13 cellular contexts compared by ENCODE assay signal in the genomic region with DNA sequence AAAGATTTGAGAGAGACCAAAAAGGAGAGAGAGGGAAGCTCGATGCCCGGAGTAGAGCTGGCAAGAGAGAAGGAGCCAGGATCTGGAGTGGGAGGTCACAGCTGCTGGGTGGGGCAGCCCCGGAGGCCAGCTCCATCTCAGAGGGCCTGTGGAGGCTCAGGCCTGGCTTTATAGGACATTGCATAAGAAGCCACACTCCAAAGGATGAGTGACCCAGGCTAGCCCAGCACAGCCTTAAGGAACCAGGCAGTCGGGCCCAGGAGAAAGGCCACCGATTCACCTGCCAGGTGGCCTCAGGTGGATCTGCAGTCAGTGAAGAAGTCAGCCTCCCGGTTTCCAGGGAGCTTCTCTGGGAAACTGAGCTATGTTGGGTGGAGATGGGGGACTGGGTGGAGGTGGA. TPM values are rescaled to one million over a fixed set of nuclear protein-coding genes. Genes with fewer than 3 reads are reported as not detected.
A peak's percentile ranks its signal among the peaks of the same experiment; 100 is the strongest.
DNase-seq lines count a peak whose midpoint lies in the region; ATAC-seq, FAIRE-seq and TF ChIP-seq lines count a peak whose summit lies in the region.
"Had no signal": no experiment of that assay in that cellular context is flagged by ENCODE, and none has a peak within 500 bp of the region (broad histone marks: within the 10 kb centered on the region; RNA-seq: fewer than 3 reads in every experiment).

No MANE protein-coding gene starts in this region.

- peak overlapping the region; percentile 79 for H3K4me2 ChIP-seq in endothelial cell of umbilical vein (ENCODE audit: insufficient read depth, low read length)

- TF ChIP-seq CTCF in endothelial cell of umbilical vein (IDR thresholded peaks at IDR 0.05; ENCODE audit: extremely low read depth in 1 of 2, insufficient read depth in 1 of 2, low read depth in 1 of 2, low read length in 2 of 2): no peak
- TF ChIP-seq CTCF in lung (IDR thresholded peaks at IDR 0.05; ENCODE audit: control extremely low read depth, extremely low read depth): no peak
- TF ChIP-seq CTCF in suprapubic skin (IDR thresholded peaks at IDR 0.05): no peak

- intact Hi-C loops in endothelial cell of umbilical vein (cut with micrococcal nuclease): loop anchor here (5.0 kb wide), 1 partner anchor 76 kb away; no protein-coding TSS in a partner anchor

- dilution Hi-C loops in endothelial cell of umbilical vein (cut with MboI; ENCODE audit: extremely low pct_ligation_motif_present, low sequenced_read_pairs): no loop called here

- H3K9ac ChIP-seq in endothelial cell of umbilical vein (replicated peaks; ENCODE audit: extremely low read depth, insufficient read depth, low read length): no peak overlapping the region

- DNase-seq in NCI-H1694 (lab: John Stamatoyannopoulos, UW) (peak; percentile 8), endothelial cell of umbilical vein (ENCODE audit: low read depth, low spot score) (no peak), lung (ENCODE audit: low spot score) (no peak), suprapubic skin (ENCODE audit: low spot score in 2 of 2) (peak; percentile 85 to 86), HTR-8/SVneo (ENCODE audit: insufficient read length, low spot score) (no peak), cerebellum (ENCODE audit: low spot score) (no peak)
- no peak for DNase-seq in NK-92 treated with Interleukin-12 subunit alpha and Interleukin-12 subunit beta, amount 100 ng/mL, for 24 hours (lab: John Stamatoyannopoulos, UW)
- DNase-seq in stimulated activated naive CD4-positive, alpha-beta T cell (lab: John Stamatoyannopoulos, UW): no peak
- DNase-seq: activated naive CD4-positive, alpha-beta T cell treated with anti-CD3 and anti-CD28 coated beads for 36 hours; NCI-H524 had no signal

- TF ChIP-seq EP300 in suprapubic skin (IDR thresholded peaks at IDR 0.05): no peak

- H3K9me1 ChIP-seq in endothelial cell of umbilical vein (replicated peaks; ENCODE audit: control insufficient read depth, extremely low read depth, insufficient read depth, low read length): no peaks in the 10 kb centered on the region

- peak overlapping the region in 1 of 3 experiments; percentile 58 for H3K4me3 ChIP-seq in endothelial cell of umbilical vein (replicated peaks in 1 of 3; ENCODE audit: insufficient read depth in 1 of 3, low read depth in 1 of 3, low read length in 3 of 3)
- no peak overlapping the region for H3K4me3 ChIP-seq in lung
- H3K4me3 ChIP-seq in suprapubic skin: peak overlapping the region; percentile 52

- BruUV-seq in endothelial cell of umbilical vein (replicated peaks; lab: Mats Ljungman, UMichigan): no TSS peak

- no peak for ATAC-seq in lung (ENCODE audit: insufficient read depth, low FRiP score)

- CTCF ChIA-PET in endothelial cell of umbilical vein (lab: Charles Lee): interaction anchor here (1.0 to 4.2 kb wide), 3 partner anchors 11 to 89 kb away, joined by 3 to 17 read pairs (median 7); no protein-coding TSS in a partner anchor

- POLR2A ChIA-PET in endothelial cell of umbilical vein (lab: Charles Lee): interaction anchor here (0.5 kb wide), 1 partner anchor 66 kb away, joined by 6 read pairs; no protein-coding TSS in a partner anchor

- FAIRE-seq in endothelial cell of umbilical vein (lab: Jason Lieb, UNC) (no peak), HTR-8/SVneo (lab: Jason Lieb, UNC) (no peak)
- FAIRE-seq: GM19239, pancreas had no signal

- WGBS in lung, 2 donors: 38 to 57% methylated on average over 6 of the region's 6 CpGs
- 7% methylated on average over 6 of the region's 6 CpGs for WGBS in suprapubic skin

- no peaks in the 10 kb centered on the region for H4K20me1 ChIP-seq in endothelial cell of umbilical vein (replicated peaks; ENCODE audit: control insufficient read depth, extremely low read depth, insufficient read depth, low read length)

- H3K4me1 ChIP-seq in endothelial cell of umbilical vein (ENCODE audit: control insufficient read depth, extremely low read depth, insufficient read depth, low read length): peaks cover 10% of the 10 kb centered on the region
- peaks cover 0 to 7% of the 10 kb centered on the region in 2 donors for H3K4me1 ChIP-seq in lung (ENCODE audit: control insufficient read depth in 2 of 2, insufficient read depth in 2 of 2, low read length in 2 of 2)
- H3K4me1 ChIP-seq in suprapubic skin: peaks cover 55% of the 10 kb centered on the region
- H3K4me1 ChIP-seq: pancreas had no signal

- H3K36me3 ChIP-seq in endothelial cell of umbilical vein (ENCODE audit: control insufficient read depth in 2 of 2, extremely low read depth in 1 of 2, insufficient read depth in 2 of 2, low read length in 2 of 2) (no peaks in the 10 kb centered on the region), lung (ENCODE audit: control insufficient read depth in 2 of 2, insufficient read depth in 2 of 2, low read length in 2 of 2) (no peaks in the 10 kb centered on the region), suprapubic skin (no peaks in the 10 kb centered on the region)
- H3K36me3 ChIP-seq: pancreas had no signal

- TF ChIP-seq POLR2A in endothelial cell of umbilical vein (IDR thresholded peaks at IDR 0.05; ENCODE audit: low read depth, low read length) (no peak), suprapubic skin (IDR thresholded peaks at IDR 0.05) (peak in 1 of 2 donors; percentile 54)

- H3K9me3 ChIP-seq in endothelial cell of umbilical vein (replicated peaks; ENCODE audit: control insufficient read depth, insufficient read depth, low read length) (no peaks in the 10 kb centered on the region), lung (ENCODE audit: control insufficient read depth in 2 of 2, insufficient read depth in 1 of 2, low read length in 1 of 2) (no peaks in the 10 kb centered on the region), suprapubic skin (no peaks in the 10 kb centered on the region)
- H3K9me3 ChIP-seq: pancreas had no signal

- H3K27ac ChIP-seq in endothelial cell of umbilical vein (ENCODE audit: insufficient read depth, low read depth, low read length) (no peak overlapping the region), lung (ENCODE audit: low read depth in 1 of 2, low read length in 1 of 2) (peak overlapping the region; percentile 60 to 67), suprapubic skin (peak overlapping the region; percentile 85)
- H3K27ac ChIP-seq: pancreas had no signal

- no peaks in the 10 kb centered on the region for H3K79me2 ChIP-seq in endothelial cell of umbilical vein (ENCODE audit: control insufficient read depth, insufficient read depth, low read length)

- peak overlapping the region; percentile 98 for H2AFZ ChIP-seq in endothelial cell of umbilical vein (ENCODE audit: low read depth, low read length)

- peaks cover 0 to 2% of the 10 kb centered on the region in 2 experiments for H3K27me3 ChIP-seq in endothelial cell of umbilical vein (ENCODE audit: control insufficient read depth in 2 of 2, insufficient read depth in 2 of 2, low read length in 2 of 2)
- H3K27me3 ChIP-seq in lung (ENCODE audit: control insufficient read depth, insufficient read depth): no peaks in the 10 kb centered on the region
- peaks cover 5% of the 10 kb centered on the region for H3K27me3 ChIP-seq in suprapubic skin
- H3K27me3 ChIP-seq: pancreas had no signal

TF ChIP-seq in endothelial cell of umbilical vein, 7 proteins besides CTCF, POLR2A, EP300 and RAD21:
- TF ChIP-seq JUN (IDR thresholded peaks at IDR 0.05; ENCODE audit: borderline replicate concordance, insufficient read depth, insufficient read length, low read depth) (no peak), MYC (IDR thresholded peaks at IDR 0.05; ENCODE audit: low read depth, low read length) (no peak), EZH2 (IDR thresholded peaks at IDR 0.05; ENCODE audit: borderline replicate concordance, low read depth, low read length, severe bottlenecking) (no peak), POLR2AphosphoS5 (IDR thresholded peaks at IDR 0.05; ENCODE audit: insufficient read depth, low read depth, low read length) (no peak), GATA2 (IDR thresholded peaks at IDR 0.05; ENCODE audit: insufficient read depth, insufficient read length, low read depth, low read length) (no peak), FOS (IDR thresholded peaks at IDR 0.05; ENCODE audit: borderline replicate concordance, insufficient read depth, low read length) (no peak)
- TF ChIP-seq, protein P1, sequence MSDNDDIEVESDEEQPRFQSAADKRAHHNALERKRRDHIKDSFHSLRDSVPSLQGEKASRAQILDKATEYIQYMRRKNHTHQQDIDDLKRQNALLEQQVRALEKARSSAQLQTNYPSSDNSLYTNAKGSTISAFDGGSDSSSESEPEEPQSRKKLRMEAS (IDR thresholded peaks at IDR 0.05; ENCODE audit: insufficient read depth, insufficient read length): no peak
TF ChIP-seq in endothelial cell of umbilical vein: peak in this region for 0.

RNA-seq across cellular contexts. Expression of a gene that starts 0.7 kb away (rescaled TPM):
- total RNA-seq in endothelial cell of umbilical vein: 1.7 and 2.1 TPM in 2 replicates
- polyA plus RNA-seq in endothelial cell of umbilical vein: 2.0 and 3.6 TPM in 2 replicates
- 1.7 and 2.8 TPM in 2 replicates for polyA plus RNA-seq in endothelial cell of umbilical vein (2011; cell fraction: cytosol; rRNA removed)
- polyA plus RNA-seq in endothelial cell of umbilical vein (2011; cell fraction: nucleus; rRNA removed): 0.55 and 0.66 TPM in 2 replicates
- polyA plus RNA-seq in endothelial cell of umbilical vein (2012): 13.3 and 22.6 TPM in 2 replicates
- 0.47 TPM in 1 of 2 replicates, not detected in the other for polyA minus RNA-seq in endothelial cell of umbilical vein
- polyA minus RNA-seq in endothelial cell of umbilical vein (2011; cell fraction: cytosol; rRNA and poly(A)+ RNA removed): not detected
- 1.3 TPM in 1 of 2 replicates, not detected in the other for polyA minus RNA-seq in endothelial cell of umbilical vein (2011; cell fraction: nucleus; rRNA and poly(A)+ RNA removed)
- total RNA-seq in lung: 10 to 100 TPM; 12.1 to 53.1 TPM
- 10 to 100 TPM; 11.8 to 34.7 TPM for polyA plus RNA-seq in lung
- total RNA-seq in suprapubic skin: 10 to 100 TPM in 2 of 4 donors, 1 to 10 TPM in 2; 5.6 to 18.5 (median 9.2) TPM
- 6.3 TPM for total RNA-seq in cerebellum
- total RNA-seq: activated naive CD4-positive, alpha-beta T cell treated with anti-CD3 and anti-CD28 coated beads for 36 hours; LHCN-M2 had no signal

RNA-seq across cellular contexts. Expression of a gene that starts 54.8 kb away (rescaled TPM):
- total RNA-seq in endothelial cell of umbilical vein: 6.0 and 10.1 TPM in 2 replicates
- polyA plus RNA-seq in endothelial cell of umbilical vein: 13.4 and 14.9 TPM in 2 replicates
- polyA plus RNA-seq in endothelial cell of umbilical vein (2011; cell fraction: cytosol; rRNA removed): 11.0 and 11.3 TPM in 2 replicates
- polyA plus RNA-seq in endothelial cell of umbilical vein (2011; cell fraction: nucleus; rRNA removed): 6.3 and 9.1 TPM in 2 replicates
- polyA plus RNA-seq in endothelial cell of umbilical vein (2012): 7.7 and 8.3 TPM in 2 replicates
- 21.5 and 32.0 TPM in 2 replicates for polyA minus RNA-seq in endothelial cell of umbilical vein
- 9.4 TPM for polyA minus RNA-seq in endothelial cell of umbilical vein (2011; cell fraction: cytosol; rRNA and poly(A)+ RNA removed)
- polyA minus RNA-seq in endothelial cell of umbilical vein (2011; cell fraction: nucleus; rRNA and poly(A)+ RNA removed): 1.8 and 4.7 TPM in 2 replicates
- 10 to 100 TPM; 22.1 to 25.8 TPM for total RNA-seq in lung
- polyA plus RNA-seq in lung: 10 to 100 TPM; 14.0 to 15.1 TPM
- 10 to 100 TPM; 34.0 to 90.8 (median 77.2) TPM for total RNA-seq in suprapubic skin
- 12.5 TPM for total RNA-seq in cerebellum

Comparison
In these comparisons a context has a peak if more than half of its experiments do, and no peak if none do; other contexts are left out.
1. DNase-seq: peak in NCI-H1694 (single experiment) and suprapubic skin (2 of 2); none in endothelial cell of umbilical vein (single experiment), lung (single experiment), HTR-8/SVneo (single experiment), NK-92 treated with Interleukin-12 subunit alpha and Interleukin-12 subunit beta, amount 100 ng/mL, for 24 hours (single experiment), cerebellum (single experiment) and stimulated activated naive CD4-positive, alpha-beta T cell (0 of 6).